9 cellular contexts compared by ENCODE assay signal in genomic region chr1:174999216-174999925, GRCh38. TPM values are rescaled to one million over a fixed set of nuclear protein-coding genes. Genes with fewer than 3 reads are reported as not detected.
DNase-seq lines count a peak whose midpoint lies in the region; ATAC-seq, FAIRE-seq and TF ChIP-seq lines count a peak whose summit lies in the region.
"Had no signal": no experiment of that assay in that cellular context is flagged by ENCODE, and none has a peak within 500 bp of the region (broad histone marks: within the 10 kb centered on the region; RNA-seq: fewer than 3 reads in every experiment).

No MANE protein-coding gene starts in this region.

- ATAC-seq in HG03439 (IDR thresholded peaks at IDR 0.05; ENCODE audit: unreplicated experiment): peak; percentile 82

- no peaks in the 10 kb centered on the region for H3K36me3 ChIP-seq in BJ (ENCODE audit: control insufficient read depth, insufficient read depth, low read length)

- POLR2A ChIA-PET in BJ (lab: Charles Lee): interaction anchor here (0.7 to 1.3 kb wide), 3 partner anchors 11 to 210 kb away, joined by 3 to 5 read pairs (median 3); partner anchors contain the start of gene MRPS14

- H3K4me3 ChIP-seq in BJ (ENCODE audit: low read depth, low read length): peak overlapping the region; percentile 94

- no peak for TF ChIP-seq CTCF in BJ (IDR thresholded peaks at IDR 0.05; ENCODE audit: insufficient read depth, low read depth, low read length)

- peak; percentile 98 for FAIRE-seq in GM19239 (lab: Jason Lieb, UNC)
- FAIRE-seq: colon had no signal

- CTCF ChIA-PET in BJ (lab: Yijun Ruan, JAX): interaction anchor here (0.6 to 1.9 kb wide), 20 partner anchors 10 to 245 kb away, joined by 3 to 10 read pairs (median 3); partner anchors contain the start of gene MRPS14

- peak overlapping the region; percentile 100 for H3K27ac ChIP-seq in cingulate gyrus (ENCODE audit: low read depth, low read length)

- DNase-seq in BJ (ENCODE audit: low read depth): peak; percentile 99
- peak; percentile 44 for DNase-seq in GM19239 (ENCODE audit: insufficient read length, low spot score)
- DNase-seq in NCI-H510A (lab: John Stamatoyannopoulos, UW): peak; percentile 98
- peak; percentile 93 to 94 for DNase-seq in activated CD4-positive, alpha-beta T cell treated with anti-CD3 and anti-CD28 coated beads for 24 hours (ENCODE audit: low read depth in 2 of 2)
- DNase-seq in kidney glomerular epithelial cell (lab: John Stamatoyannopoulos, UW): peak; percentile 98
- DNase-seq in stimulated activated CD4-positive, alpha-beta T cell treated with anti-CD3 and anti-CD28 coated beads, Interleukin-15, amount 100 ng/mL, for 48 hours (ENCODE audit: low read depth in 2 of 2): peak; percentile 94 to 95

- no peaks in the 10 kb centered on the region for H3K27me3 ChIP-seq in BJ (ENCODE audit: control insufficient read depth, insufficient read depth, low read length)

RNA-seq across cellular contexts. Expression of gene CACYBP, which starts 0.4 kb away (rescaled TPM):
- polyA plus RNA-seq in BJ (2011; rRNA removed): 20.5 and 40.5 TPM in 2 replicates
- 2.7 and 4.1 TPM in 2 replicates for polyA minus RNA-seq in BJ (2011; rRNA and poly(A)+ RNA removed)

RNA-seq across cellular contexts. Expression of gene MRPS14, which starts 23.9 kb away (rescaled TPM):
- 22.4 and 33.3 TPM in 2 replicates for polyA plus RNA-seq in BJ (2011; rRNA removed)
- 7.0 and 9.8 TPM in 2 replicates for polyA minus RNA-seq in BJ (2011; rRNA and poly(A)+ RNA removed)

Comparison
In these comparisons a context has a peak if more than half of its experiments do, and no peak if none do; other contexts are left out.
1. Peak in every context shown above with its lines: DNase-seq, ATAC-seq, H3K4me3 ChIP-seq and H3K27ac ChIP-seq.
2. DNase-seq: peak in every context shown above with its lines; median percentile 99 in BJ; 98 in NCI-H510A; 98 in kidney glomerular epithelial cell; 94 in stimulated activated CD4-positive, alpha-beta T cell treated with anti-CD3 and anti-CD28 coated beads, Interleukin-15, amount 100 ng/mL, for 48 hours; 94 in activated CD4-positive, alpha-beta T cell treated with anti-CD3 and anti-CD28 coated beads for 24 hours; 44 in GM19239.